In the genomic region with DNA sequence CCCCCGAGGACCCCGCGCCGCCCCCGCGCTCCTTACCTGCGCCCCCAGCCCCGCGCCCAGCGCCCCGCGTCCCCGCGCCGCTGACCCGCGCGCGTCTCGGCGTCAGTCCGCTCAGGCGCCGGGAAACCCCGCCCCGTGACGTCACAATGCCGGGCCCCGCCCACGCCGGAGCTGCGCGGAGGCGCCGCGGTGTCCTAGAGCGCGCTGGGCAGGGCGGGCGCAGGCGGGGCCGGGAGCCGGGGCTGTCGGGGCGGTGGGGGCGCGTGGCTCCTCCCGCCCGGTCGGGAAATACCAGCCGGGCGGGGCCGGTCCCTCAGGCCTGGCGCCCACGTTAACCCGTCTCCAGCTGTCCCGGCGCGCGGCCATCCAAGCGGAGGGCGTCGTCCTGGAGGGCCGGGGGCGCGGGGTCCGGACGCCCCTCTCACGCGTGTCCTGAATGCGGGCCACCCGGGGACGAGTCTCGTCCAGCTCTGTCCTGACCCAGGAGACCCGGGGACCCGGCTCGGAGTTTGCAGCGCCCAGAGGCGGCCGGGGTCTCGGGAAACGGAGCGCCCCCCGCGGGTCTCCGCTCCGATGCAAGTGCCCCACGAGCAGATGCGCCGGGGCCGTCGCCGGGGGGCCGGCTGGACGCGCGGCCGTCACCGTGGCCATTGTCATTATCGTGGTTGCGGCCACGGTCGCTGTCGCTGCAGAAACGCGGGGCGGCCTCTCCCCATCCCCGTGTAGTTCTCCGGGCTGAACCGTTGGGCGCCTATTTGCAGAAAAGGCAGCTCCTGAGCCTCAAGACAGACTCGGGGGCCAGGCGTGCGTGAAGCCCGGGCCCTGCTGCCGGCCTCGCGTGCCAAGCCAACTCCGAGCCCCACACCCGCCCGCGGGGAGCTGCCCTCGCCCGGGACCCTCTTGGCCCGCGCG, we compare ENCODE assay signal across 1 cellular context.
TF ChIP-seq lines count a peak whose summit lies in the region.

A gene (minus strand): TSS at position 109 of the 912 bp plus-strand sequence. CDS start 727 bp downstream, outside the sequence.

TF ChIP-seq in HepG2, 621 proteins besides CTCF, POLR2A, EP300 and RAD21 (continued from another document and continues in another):
- TF ChIP-seq, protein P1, sequence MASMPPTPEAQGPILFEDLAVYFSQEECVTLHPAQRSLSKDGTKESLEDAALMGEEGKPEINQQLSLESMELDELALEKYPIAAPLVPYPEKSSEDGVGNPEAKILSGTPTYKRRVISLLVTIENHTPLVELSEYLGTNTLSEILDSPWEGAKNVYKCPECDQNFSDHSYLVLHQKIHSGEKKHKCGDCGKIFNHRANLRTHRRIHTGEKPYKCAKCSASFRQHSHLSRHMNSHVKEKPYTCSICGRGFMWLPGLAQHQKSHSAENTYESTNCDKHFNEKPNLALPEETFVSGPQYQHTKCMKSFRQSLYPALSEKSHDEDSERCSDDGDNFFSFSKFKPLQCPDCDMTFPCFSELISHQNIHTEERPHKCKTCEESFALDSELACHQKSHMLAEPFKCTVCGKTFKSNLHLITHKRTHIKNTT (CRISPR knock-in tag; IDR thresholded peaks at IDR 0.05), result no peak
- TF ChIP-seq EED (CRISPR knock-in tag; IDR thresholded peaks at IDR 0.05), result no peak
- no peak for TF ChIP-seq HIVEP1 (CRISPR knock-in tag; IDR thresholded peaks at IDR 0.05)
- TF ChIP-seq ONECUT2 (CRISPR knock-in tag; IDR thresholded peaks at IDR 0.05), result no peak
- TF ChIP-seq ZNF451 (CRISPR knock-in tag; IDR thresholded peaks at IDR 0.05), result no peak
- no peak for TF ChIP-seq ZNF160 (CRISPR knock-in tag; IDR thresholded peaks at IDR 0.05)
- no peak for TF ChIP-seq ARNT (IDR thresholded peaks at IDR 0.05)
- TF ChIP-seq, protein P2, sequence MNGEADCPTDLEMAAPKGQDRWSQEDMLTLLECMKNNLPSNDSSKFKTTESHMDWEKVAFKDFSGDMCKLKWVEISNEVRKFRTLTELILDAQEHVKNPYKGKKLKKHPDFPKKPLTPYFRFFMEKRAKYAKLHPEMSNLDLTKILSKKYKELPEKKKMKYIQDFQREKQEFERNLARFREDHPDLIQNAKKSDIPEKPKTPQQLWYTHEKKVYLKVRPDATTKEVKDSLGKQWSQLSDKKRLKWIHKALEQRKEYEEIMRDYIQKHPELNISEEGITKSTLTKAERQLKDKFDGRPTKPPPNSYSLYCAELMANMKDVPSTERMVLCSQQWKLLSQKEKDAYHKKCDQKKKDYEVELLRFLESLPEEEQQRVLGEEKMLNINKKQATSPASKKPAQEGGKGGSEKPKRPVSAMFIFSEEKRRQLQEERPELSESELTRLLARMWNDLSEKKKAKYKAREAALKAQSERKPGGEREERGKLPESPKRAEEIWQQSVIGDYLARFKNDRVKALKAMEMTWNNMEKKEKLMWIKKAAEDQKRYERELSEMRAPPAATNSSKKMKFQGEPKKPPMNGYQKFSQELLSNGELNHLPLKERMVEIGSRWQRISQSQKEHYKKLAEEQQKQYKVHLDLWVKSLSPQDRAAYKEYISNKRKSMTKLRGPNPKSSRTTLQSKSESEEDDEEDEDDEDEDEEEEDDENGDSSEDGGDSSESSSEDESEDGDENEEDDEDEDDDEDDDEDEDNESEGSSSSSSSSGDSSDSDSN (CRISPR knock-in tag; IDR thresholded peaks at IDR 0.05), result peak; percentile 37; the same call in 1 of the 2 replicates
- TF ChIP-seq, protein P3, sequence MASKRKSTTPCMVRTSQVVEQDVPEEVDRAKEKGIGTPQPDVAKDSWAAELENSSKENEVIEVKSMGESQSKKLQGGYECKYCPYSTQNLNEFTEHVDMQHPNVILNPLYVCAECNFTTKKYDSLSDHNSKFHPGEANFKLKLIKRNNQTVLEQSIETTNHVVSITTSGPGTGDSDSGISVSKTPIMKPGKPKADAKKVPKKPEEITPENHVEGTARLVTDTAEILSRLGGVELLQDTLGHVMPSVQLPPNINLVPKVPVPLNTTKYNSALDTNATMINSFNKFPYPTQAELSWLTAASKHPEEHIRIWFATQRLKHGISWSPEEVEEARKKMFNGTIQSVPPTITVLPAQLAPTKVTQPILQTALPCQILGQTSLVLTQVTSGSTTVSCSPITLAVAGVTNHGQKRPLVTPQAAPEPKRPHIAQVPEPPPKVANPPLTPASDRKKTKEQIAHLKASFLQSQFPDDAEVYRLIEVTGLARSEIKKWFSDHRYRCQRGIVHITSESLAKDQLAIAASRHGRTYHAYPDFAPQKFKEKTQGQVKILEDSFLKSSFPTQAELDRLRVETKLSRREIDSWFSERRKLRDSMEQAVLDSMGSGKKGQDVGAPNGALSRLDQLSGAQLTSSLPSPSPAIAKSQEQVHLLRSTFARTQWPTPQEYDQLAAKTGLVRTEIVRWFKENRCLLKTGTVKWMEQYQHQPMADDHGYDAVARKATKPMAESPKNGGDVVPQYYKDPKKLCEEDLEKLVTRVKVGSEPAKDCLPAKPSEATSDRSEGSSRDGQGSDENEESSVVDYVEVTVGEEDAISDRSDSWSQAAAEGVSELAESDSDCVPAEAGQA (IDR thresholded peaks at IDR 0.05; ENCODE audit: low read depth), result no peak
- TF ChIP-seq, protein P3 (CRISPR knock-in tag; IDR thresholded peaks at IDR 0.05; ENCODE audit: borderline replicate concordance), result no peak
- TF ChIP-seq, protein P4, sequence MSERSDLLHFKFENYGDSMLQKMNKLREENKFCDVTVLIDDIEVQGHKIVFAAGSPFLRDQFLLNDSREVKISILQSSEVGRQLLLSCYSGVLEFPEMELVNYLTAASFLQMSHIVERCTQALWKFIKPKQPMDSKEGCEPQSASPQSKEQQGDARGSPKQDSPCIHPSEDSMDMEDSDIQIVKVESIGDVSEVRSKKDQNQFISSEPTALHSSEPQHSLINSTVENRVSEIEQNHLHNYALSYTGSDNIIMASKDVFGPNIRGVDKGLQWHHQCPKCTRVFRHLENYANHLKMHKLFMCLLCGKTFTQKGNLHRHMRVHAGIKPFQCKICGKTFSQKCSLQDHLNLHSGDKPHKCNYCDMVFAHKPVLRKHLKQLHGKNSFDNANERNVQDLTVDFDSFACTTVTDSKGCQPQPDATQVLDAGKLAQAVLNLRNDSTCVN (CRISPR knock-in tag; IDR thresholded peaks at IDR 0.05; ENCODE audit: borderline replicate concordance), result no peak
- no peak for TF ChIP-seq KDM1A (CRISPR knock-in tag; IDR thresholded peaks at IDR 0.05)
- no peak for TF ChIP-seq RFX3 (CRISPR knock-in tag; IDR thresholded peaks at IDR 0.05)
- no peak for TF ChIP-seq ZNF256 (CRISPR knock-in tag; conservative IDR thresholded peaks at IDR 0.05)
- no peak for TF ChIP-seq ZFAT (CRISPR knock-in tag; conservative IDR thresholded peaks at IDR 0.05)
- no peak for TF ChIP-seq TAF1 (CRISPR knock-in tag; IDR thresholded peaks at IDR 0.05)
- TF ChIP-seq ADNP (CRISPR knock-in tag; IDR thresholded peaks at IDR 0.05), result no peak
- TF ChIP-seq, protein P5, sequence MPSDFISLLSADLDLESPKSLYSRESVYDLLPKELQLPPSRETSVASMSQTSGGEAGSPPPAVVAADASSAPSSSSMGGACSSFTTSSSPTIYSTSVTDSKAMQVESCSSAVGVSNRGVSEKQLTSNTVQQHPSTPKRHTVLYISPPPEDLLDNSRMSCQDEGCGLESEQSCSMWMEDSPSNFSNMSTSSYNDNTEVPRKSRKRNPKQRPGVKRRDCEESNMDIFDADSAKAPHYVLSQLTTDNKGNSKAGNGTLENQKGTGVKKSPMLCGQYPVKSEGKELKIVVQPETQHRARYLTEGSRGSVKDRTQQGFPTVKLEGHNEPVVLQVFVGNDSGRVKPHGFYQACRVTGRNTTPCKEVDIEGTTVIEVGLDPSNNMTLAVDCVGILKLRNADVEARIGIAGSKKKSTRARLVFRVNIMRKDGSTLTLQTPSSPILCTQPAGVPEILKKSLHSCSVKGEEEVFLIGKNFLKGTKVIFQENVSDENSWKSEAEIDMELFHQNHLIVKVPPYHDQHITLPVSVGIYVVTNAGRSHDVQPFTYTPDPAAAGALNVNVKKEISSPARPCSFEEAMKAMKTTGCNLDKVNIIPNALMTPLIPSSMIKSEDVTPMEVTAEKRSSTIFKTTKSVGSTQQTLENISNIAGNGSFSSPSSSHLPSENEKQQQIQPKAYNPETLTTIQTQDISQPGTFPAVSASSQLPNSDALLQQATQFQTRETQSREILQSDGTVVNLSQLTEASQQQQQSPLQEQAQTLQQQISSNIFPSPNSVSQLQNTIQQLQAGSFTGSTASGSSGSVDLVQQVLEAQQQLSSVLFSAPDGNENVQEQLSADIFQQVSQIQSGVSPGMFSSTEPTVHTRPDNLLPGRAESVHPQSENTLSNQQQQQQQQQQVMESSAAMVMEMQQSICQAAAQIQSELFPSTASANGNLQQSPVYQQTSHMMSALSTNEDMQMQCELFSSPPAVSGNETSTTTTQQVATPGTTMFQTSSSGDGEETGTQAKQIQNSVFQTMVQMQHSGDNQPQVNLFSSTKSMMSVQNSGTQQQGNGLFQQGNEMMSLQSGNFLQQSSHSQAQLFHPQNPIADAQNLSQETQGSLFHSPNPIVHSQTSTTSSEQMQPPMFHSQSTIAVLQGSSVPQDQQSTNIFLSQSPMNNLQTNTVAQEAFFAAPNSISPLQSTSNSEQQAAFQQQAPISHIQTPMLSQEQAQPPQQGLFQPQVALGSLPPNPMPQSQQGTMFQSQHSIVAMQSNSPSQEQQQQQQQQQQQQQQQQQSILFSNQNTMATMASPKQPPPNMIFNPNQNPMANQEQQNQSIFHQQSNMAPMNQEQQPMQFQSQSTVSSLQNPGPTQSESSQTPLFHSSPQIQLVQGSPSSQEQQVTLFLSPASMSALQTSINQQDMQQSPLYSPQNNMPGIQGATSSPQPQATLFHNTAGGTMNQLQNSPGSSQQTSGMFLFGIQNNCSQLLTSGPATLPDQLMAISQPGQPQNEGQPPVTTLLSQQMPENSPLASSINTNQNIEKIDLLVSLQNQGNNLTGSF (CRISPR knock-in tag; IDR thresholded peaks at IDR 0.05), result no peak
- no peak for TF ChIP-seq HOXA9 (CRISPR knock-in tag; IDR thresholded peaks at IDR 0.05; ENCODE audit: borderline replicate concordance)
- no peak for TF ChIP-seq ZNF878 (CRISPR knock-in tag; IDR thresholded peaks at IDR 0.05)
- TF ChIP-seq PAX8 (CRISPR knock-in tag; IDR thresholded peaks at IDR 0.05; ENCODE audit: borderline replicate concordance), result no peak
- no peak for TF ChIP-seq ZNF432 (CRISPR knock-in tag; IDR thresholded peaks at IDR 0.05; ENCODE audit: borderline replicate concordance)
- TF ChIP-seq, protein P6, sequence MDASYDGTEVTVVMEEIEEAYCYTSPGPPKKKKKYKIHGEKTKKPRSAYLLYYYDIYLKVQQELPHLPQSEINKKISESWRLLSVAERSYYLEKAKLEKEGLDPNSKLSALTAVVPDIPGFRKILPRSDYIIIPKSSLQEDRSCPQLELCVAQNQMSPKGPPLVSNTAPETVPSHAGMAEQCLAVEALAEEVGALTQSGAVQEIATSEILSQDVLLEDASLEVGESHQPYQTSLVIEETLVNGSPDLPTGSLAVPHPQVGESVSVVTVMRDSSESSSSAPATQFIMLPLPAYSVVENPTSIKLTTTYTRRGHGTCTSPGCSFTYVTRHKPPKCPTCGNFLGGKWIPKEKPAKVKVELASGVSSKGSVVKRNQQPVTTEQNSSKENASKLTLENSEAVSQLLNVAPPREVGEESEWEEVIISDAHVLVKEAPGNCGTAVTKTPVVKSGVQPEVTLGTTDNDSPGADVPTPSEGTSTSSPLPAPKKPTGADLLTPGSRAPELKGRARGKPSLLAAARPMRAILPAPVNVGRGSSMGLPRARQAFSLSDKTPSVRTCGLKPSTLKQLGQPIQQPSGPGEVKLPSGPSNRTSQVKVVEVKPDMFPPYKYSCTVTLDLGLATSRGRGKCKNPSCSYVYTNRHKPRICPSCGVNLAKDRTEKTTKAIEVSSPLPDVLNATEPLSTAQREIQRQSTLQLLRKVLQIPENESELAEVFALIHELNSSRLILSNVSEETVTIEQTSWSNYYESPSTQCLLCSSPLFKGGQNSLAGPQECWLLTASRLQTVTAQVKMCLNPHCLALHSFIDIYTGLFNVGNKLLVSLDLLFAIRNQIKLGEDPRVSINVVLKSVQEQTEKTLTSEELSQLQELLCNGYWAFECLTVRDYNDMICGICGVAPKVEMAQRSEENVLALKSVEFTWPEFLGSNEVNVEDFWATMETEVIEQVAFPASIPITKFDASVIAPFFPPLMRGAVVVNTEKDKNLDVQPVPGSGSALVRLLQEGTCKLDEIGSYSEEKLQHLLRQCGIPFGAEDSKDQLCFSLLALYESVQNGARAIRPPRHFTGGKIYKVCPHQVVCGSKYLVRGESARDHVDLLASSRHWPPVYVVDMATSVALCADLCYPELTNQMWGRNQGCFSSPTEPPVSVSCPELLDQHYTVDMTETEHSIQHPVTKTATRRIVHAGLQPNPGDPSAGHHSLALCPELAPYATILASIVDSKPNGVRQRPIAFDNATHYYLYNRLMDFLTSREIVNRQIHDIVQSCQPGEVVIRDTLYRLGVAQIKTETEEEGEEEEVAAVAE (CRISPR knock-in tag; IDR thresholded peaks at IDR 0.05; ENCODE audit: borderline replicate concordance), result no peak
- TF ChIP-seq HHEX (CRISPR knock-in tag; IDR thresholded peaks at IDR 0.05), result no peak
- no peak for TF ChIP-seq NFKBIZ (CRISPR knock-in tag; IDR thresholded peaks at IDR 0.05)
- TF ChIP-seq ZFP1 (CRISPR knock-in tag; IDR thresholded peaks at IDR 0.05), result no peak
- no peak for TF ChIP-seq NR2F6 (IDR thresholded peaks at IDR 0.05)
- no peak for TF ChIP-seq NR2F6 (CRISPR knock-in tag; IDR thresholded peaks at IDR 0.05)
- no peak for TF ChIP-seq ELF1 (CRISPR knock-in tag; IDR thresholded peaks at IDR 0.05)
- no peak for TF ChIP-seq YEATS2 (CRISPR knock-in tag; IDR thresholded peaks at IDR 0.05; ENCODE audit: borderline replicate concordance)
- TF ChIP-seq, protein P7, sequence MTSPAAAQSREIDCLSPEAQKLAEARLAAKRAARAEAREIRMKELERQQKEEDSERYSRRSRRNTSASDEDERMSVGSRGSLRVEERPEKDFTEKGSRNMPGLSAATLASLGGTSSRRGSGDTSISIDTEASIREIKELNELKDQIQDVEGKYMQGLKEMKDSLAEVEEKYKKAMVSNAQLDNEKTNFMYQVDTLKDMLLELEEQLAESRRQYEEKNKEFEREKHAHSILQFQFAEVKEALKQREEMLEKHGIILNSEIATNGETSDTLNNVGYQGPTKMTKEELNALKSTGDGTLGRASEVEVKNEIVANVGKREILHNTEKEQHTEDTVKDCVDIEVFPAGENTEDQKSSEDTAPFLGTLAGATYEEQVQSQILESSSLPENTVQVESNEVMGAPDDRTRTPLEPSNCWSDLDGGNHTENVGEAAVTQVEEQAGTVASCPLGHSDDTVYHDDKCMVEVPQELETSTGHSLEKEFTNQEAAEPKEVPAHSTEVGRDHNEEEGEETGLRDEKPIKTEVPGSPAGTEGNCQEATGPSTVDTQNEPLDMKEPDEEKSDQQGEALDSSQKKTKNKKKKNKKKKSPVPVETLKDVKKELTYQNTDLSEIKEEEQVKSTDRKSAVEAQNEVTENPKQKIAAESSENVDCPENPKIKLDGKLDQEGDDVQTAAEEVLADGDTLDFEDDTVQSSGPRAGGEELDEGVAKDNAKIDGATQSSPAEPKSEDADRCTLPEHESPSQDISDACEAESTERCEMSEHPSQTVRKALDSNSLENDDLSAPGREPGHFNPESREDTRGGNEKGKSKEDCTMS (CRISPR knock-in tag; conservative IDR thresholded peaks at IDR 0.05), result no peak
